Comparison of ENCODE assay signal across 26 cellular contexts in the genomic region with DNA sequence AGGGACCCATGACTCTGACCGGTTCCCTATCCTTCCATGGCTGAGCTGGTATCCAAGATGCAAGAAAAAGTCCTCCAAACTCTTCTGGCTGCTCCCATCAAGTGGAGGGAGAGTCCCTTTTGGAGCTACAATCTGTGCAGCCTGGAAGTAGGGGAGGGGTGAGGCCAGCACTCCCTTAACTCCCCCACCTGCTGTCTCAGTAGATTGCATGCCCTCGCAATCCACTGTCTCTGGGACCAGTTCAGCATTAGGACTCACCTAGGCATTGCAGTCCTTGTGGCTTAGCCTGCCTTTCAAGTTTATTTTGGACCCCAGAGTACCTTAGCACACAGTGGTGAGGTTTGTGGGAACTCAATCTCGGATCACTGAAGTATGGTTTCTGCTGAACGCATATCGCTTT.
"Had no signal": no experiment of that assay in that cellular context is flagged by ENCODE, and none has a peak within 500 bp of the region (broad histone marks: within the 10 kb centered on the region; RNA-seq: fewer than 3 reads in every experiment).

No MANE protein-coding gene starts in this region.

- DNase-seq: effector memory CD4-positive, alpha-beta T cell; foreskin keratinocyte; heart left ventricle; left cardiac atrium; left lung; midbrain; naive thymus-derived CD4-positive, alpha-beta T cell; occipital lobe; ovary; posterior cingulate gyrus; psoas muscle; right cardiac atrium; spleen; stimulated activated CD4-positive, alpha-beta T cell treated with anti-CD3 and anti-CD28 coated beads, Interleukin-4, amount 100 ng/mL, for 4 hours; stimulated activated naive CD8-positive, alpha-beta T cell treated with anti-CD3 and anti-CD28 coated beads, Interleukin-15, Interleukin-2, amounts not matched to agents 100 U/mL and 50 U/mL, for 24 hours; substantia nigra; testis; tibial artery had no signal

- ATAC-seq: foreskin keratinocyte; gastroesophageal sphincter; heart left ventricle; left cardiac atrium; psoas muscle; right cardiac atrium; stimulated activated naive CD8-positive, alpha-beta T cell treated with anti-CD3 and anti-CD28 coated beads, Interleukin-15, Interleukin-2, amounts not matched to agents 100 U/mL and 50 U/mL, for 24 hours had no signal

- H3K27me3 ChIP-seq: esophagus muscularis mucosa, foreskin keratinocyte, gastroesophageal sphincter, heart left ventricle, hepatocyte, left lung, ovary, spleen, testis, tibial artery, vagina had no signal

- H3K79me2 ChIP-seq: hepatocyte had no signal

- H3K4me2 ChIP-seq: hepatocyte had no signal

- H3K4me3 ChIP-seq: esophagus muscularis mucosa, gastroesophageal sphincter, heart left ventricle, hepatocyte, left lung, ovary, psoas muscle, skin epidermis, spleen, testis, tibial artery, vagina had no signal

- H3K9me3 ChIP-seq: esophagus muscularis mucosa, gastroesophageal sphincter, ovary, psoas muscle, testis, tibial artery, vagina had no signal

- H2AFZ ChIP-seq: hepatocyte had no signal

- H3K36me3 ChIP-seq: esophagus muscularis mucosa, gastroesophageal sphincter, heart left ventricle, left lung, ovary, spleen, tibial artery, vagina had no signal

- FAIRE-seq: colon, endothelial cell of umbilical vein, islet of Langerhans had no signal

- H3K27ac ChIP-seq: esophagus muscularis mucosa, foreskin keratinocyte, gastroesophageal sphincter, heart left ventricle, hepatocyte, left lung, ovary, psoas muscle, skin epidermis, spleen, testis, tibial artery, vagina had no signal

- H3K4me1 ChIP-seq: esophagus muscularis mucosa, foreskin keratinocyte, gastroesophageal sphincter, heart left ventricle, left lung, psoas muscle, spleen, testis, tibial artery, vagina had no signal
